18 cellular contexts compared by ENCODE assay signal in genomic region chr5:154356256-154356655, GRCh38.
DNase-seq lines count a peak whose midpoint lies in the region; ATAC-seq, FAIRE-seq and TF ChIP-seq lines count a peak whose summit lies in the region.
"Had no signal": no experiment of that assay in that cellular context is flagged by ENCODE, and none has a peak within 500 bp of the region (broad histone marks: within the 10 kb centered on the region; RNA-seq: fewer than 3 reads in every experiment).

No MANE protein-coding gene starts in this region.

- no peaks in the 10 kb centered on the region for H3K27me3 Mint-ChIP-seq in WTC11 (ENCODE audit: low read depth)
- H3K27me3 Mint-ChIP-seq: activated B cell treated with CpG ODN at 0.5 μM for 24 hours; activated naive CD8-positive, alpha-beta T cell treated with anti-CD3 and anti-CD28 coated beads for 36 hours had no signal

- DNase-seq in left ventricle myocardium superior = no peak
- no peak for DNase-seq in Right ventricle myocardium superior
- DNase-seq in WTC11 (ENCODE audit: low spot score) = no peak
- DNase-seq in foreskin keratinocyte = peak in 1 of 2 donors; percentile 29
- peak; percentile 70 for DNase-seq in urothelium cell line (ENCODE audit: low spot score)
- DNase-seq in H7 = no peak
- DNase-seq: activated B cell treated with CpG ODN at 0.5 μM for 24 hours; activated CD8-positive, alpha-beta memory T cell treated with anti-CD3 and anti-CD28 coated beads, Interleukin-2, amount 50 U/mL, for 48 hours; activated naive CD8-positive, alpha-beta T cell treated with anti-CD3 and anti-CD28 coated beads for 36 hours; cortex of kidney; DMS153; NCI-H1694 treated with DMSO at 0.1 percent for 48 hours; stimulated activated CD4-positive, alpha-beta T cell treated with anti-CD3 and anti-CD28 coated beads, Interleukin-15, amount 100 ng/mL, for 24 hours had no signal

- TF ChIP-seq CTCF in WTC11 (IDR thresholded peaks at IDR 0.05) = no peak
- no peak for TF ChIP-seq CTCF in foreskin keratinocyte (conservative IDR thresholded peaks at IDR 0.05)

- CTCF ChIA-PET in WTC11 (lab: Charles Lee) = interaction anchor here (0.6 kb wide), 1 partner anchor 227 kb away, joined by 3 read pairs; no protein-coding TSS in a partner anchor

- peaks cover 24% of the 10 kb centered on the region for H3K4me1 ChIP-seq in foreskin keratinocyte

- ATAC-seq in left ventricle myocardium superior (peak; percentile 39), Right ventricle myocardium superior (ENCODE audit: poor library complexity) (no peak), WTC11 (peak; percentile 40), foreskin keratinocyte (peak; percentile 62), GM19395 (IDR thresholded peaks at IDR 0.05; ENCODE audit: unreplicated experiment) (no peak), HG02623 (IDR thresholded peaks at IDR 0.05; ENCODE audit: unreplicated experiment) (no peak)

- H3K27me3 ChIP-seq in foreskin keratinocyte (no peaks in the 10 kb centered on the region), H7 (ENCODE audit: control insufficient read depth, insufficient read depth, low read length) (no peaks in the 10 kb centered on the region)

- POLR2A ChIA-PET in WTC11 (lab: Charles Lee) = interaction anchor here (0.9 kb wide), 1 partner anchor 14 kb away, joined by 3 read pairs; no protein-coding TSS in a partner anchor

- intact Hi-C loops in left ventricle myocardium superior (cut with micrococcal nuclease) = no loop called here
- intact Hi-C loops in Right ventricle myocardium superior (cut with DNase I) = no loop called here

- no peak overlapping the region for H3K27ac Mint-ChIP-seq in WTC11
- H3K27ac Mint-ChIP-seq: activated B cell treated with CpG ODN at 0.5 μM for 24 hours; activated naive CD8-positive, alpha-beta T cell treated with anti-CD3 and anti-CD28 coated beads for 36 hours had no signal

- no peak overlapping the region for H3K4me3 ChIP-seq in H7 (ENCODE audit: insufficient read depth, low read depth, low read length)
- H3K4me3 ChIP-seq: thoracic aorta had no signal

- no peak overlapping the region for H3K4me3 Mint-ChIP-seq in WTC11
- H3K4me3 Mint-ChIP-seq: activated B cell treated with CpG ODN at 0.5 μM for 24 hours; activated naive CD8-positive, alpha-beta T cell treated with anti-CD3 and anti-CD28 coated beads for 36 hours had no signal

- no peak for FAIRE-seq in urothelium cell line (lab: Jason Lieb, UNC)

- H3K4me1 Mint-ChIP-seq in WTC11 = peaks cover 30% of the 10 kb centered on the region
- H3K4me1 Mint-ChIP-seq: activated B cell treated with CpG ODN at 0.5 μM for 24 hours had no signal

- H3K36me3 ChIP-seq in H7 (replicated peaks; ENCODE audit: control insufficient read depth, insufficient read depth, low read length) = no peaks in the 10 kb centered on the region
- H3K36me3 ChIP-seq: thoracic aorta had no signal

- H3K36me3 Mint-ChIP-seq in WTC11 = no peaks in the 10 kb centered on the region

- no peak overlapping the region for H3K27ac ChIP-seq in foreskin keratinocyte
- H3K27ac ChIP-seq: KMS-11, parathyroid adenoma had no signal

- no peaks in the 10 kb centered on the region for H3K9me3 Mint-ChIP-seq in WTC11
- H3K9me3 Mint-ChIP-seq: activated B cell treated with CpG ODN at 0.5 μM for 24 hours; activated naive CD8-positive, alpha-beta T cell treated with anti-CD3 and anti-CD28 coated beads for 36 hours had no signal

TF ChIP-seq in WTC11, 78 proteins besides CTCF, POLR2A, EP300 and RAD21 (continues in another document):
- TF ChIP-seq, protein P1, sequence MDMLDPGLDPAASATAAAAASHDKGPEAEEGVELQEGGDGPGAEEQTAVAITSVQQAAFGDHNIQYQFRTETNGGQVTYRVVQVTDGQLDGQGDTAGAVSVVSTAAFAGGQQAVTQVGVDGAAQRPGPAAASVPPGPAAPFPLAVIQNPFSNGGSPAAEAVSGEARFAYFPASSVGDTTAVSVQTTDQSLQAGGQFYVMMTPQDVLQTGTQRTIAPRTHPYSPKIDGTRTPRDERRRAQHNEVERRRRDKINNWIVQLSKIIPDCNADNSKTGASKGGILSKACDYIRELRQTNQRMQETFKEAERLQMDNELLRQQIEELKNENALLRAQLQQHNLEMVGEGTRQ (CRISPR knock-in tag; IDR thresholded peaks at IDR 0.05) = no peak
- no peak for TF ChIP-seq SMAD3 (CRISPR knock-in tag; IDR thresholded peaks at IDR 0.05; ENCODE audit: borderline replicate concordance)
- TF ChIP-seq FOXP1 (CRISPR knock-in tag; IDR thresholded peaks at IDR 0.05; ENCODE audit: borderline replicate concordance) = no peak
- no peak for TF ChIP-seq ZNF232 (CRISPR knock-in tag; IDR thresholded peaks at IDR 0.05)
- no peak for TF ChIP-seq CREB1 (CRISPR knock-in tag; IDR thresholded peaks at IDR 0.05)
- TF ChIP-seq TEAD1 (CRISPR knock-in tag; IDR thresholded peaks at IDR 0.05) = no peak
- no peak for TF ChIP-seq GABPB1 (CRISPR knock-in tag; IDR thresholded peaks at IDR 0.05)
- TF ChIP-seq RORB (CRISPR knock-in tag; IDR thresholded peaks at IDR 0.05) = no peak
- no peak for TF ChIP-seq ELF4 (CRISPR knock-in tag; IDR thresholded peaks at IDR 0.05; ENCODE audit: low read depth)
- no peak for TF ChIP-seq MLX (CRISPR knock-in tag; IDR thresholded peaks at IDR 0.05)
- no peak for TF ChIP-seq ATF6 (CRISPR knock-in tag; IDR thresholded peaks at IDR 0.05)
- TF ChIP-seq, protein P2, sequence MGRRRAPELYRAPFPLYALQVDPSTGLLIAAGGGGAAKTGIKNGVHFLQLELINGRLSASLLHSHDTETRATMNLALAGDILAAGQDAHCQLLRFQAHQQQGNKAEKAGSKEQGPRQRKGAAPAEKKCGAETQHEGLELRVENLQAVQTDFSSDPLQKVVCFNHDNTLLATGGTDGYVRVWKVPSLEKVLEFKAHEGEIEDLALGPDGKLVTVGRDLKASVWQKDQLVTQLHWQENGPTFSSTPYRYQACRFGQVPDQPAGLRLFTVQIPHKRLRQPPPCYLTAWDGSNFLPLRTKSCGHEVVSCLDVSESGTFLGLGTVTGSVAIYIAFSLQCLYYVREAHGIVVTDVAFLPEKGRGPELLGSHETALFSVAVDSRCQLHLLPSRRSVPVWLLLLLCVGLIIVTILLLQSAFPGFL (CRISPR knock-in tag; IDR thresholded peaks at IDR 0.05; ENCODE audit: borderline replicate concordance) = no peak
- TF ChIP-seq SOX15 (CRISPR knock-in tag; IDR thresholded peaks at IDR 0.05) = no peak
- TF ChIP-seq JUN (CRISPR knock-in tag; IDR thresholded peaks at IDR 0.05) = no peak
- TF ChIP-seq AFF4 (CRISPR knock-in tag; IDR thresholded peaks at IDR 0.05; ENCODE audit: borderline replicate concordance) = no peak
- TF ChIP-seq IRF1 (CRISPR knock-in tag; IDR thresholded peaks at IDR 0.05) = no peak
- no peak for TF ChIP-seq GTF2I (CRISPR knock-in tag; conservative IDR thresholded peaks at IDR 0.05)

Comparison
In these comparisons a context has a peak if more than half of its experiments do, and no peak if none do; other contexts are left out.
1. ATAC-seq: peak in left ventricle myocardium superior (single experiment), WTC11 (single experiment) and foreskin keratinocyte (single experiment); none in Right ventricle myocardium superior (single experiment), GM19395 (single experiment) and HG02623 (single experiment).